1 cellular context compared by ENCODE assay signal in genomic region chr10:30349967-30350735, GRCh38.
A peak's percentile ranks its signal among the peaks of the same experiment; 100 is the strongest.
TF ChIP-seq lines count a peak whose summit lies in the region.

No MANE protein-coding gene starts in this region.

TF ChIP-seq in HepG2, 621 proteins besides CTCF, POLR2A, EP300 and RAD21:
- TF ChIP-seq ZNF460 (CRISPR knock-in tag; IDR thresholded peaks at IDR 0.05; ENCODE audit: borderline replicate concordance) (peak; percentile 44; the same call in 1 of the 2 replicates), ZNF350 (CRISPR knock-in tag; IDR thresholded peaks at IDR 0.05; ENCODE audit: borderline replicate concordance, low read depth) (no peak), ZNF580 (CRISPR knock-in tag; IDR thresholded peaks at IDR 0.05; ENCODE audit: borderline replicate concordance, low read depth) (no peak), ZNF546 (CRISPR knock-in tag; conservative IDR thresholded peaks at IDR 0.05) (no peak), UBTF (CRISPR knock-in tag; IDR thresholded peaks at IDR 0.05) (no peak), ZMYM3 (CRISPR knock-in tag; IDR thresholded peaks at IDR 0.05) (peak; percentile 70), KLF12 (CRISPR knock-in tag; IDR thresholded peaks at IDR 0.05; ENCODE audit: borderline replicate concordance) (no peak), ZNF629 (CRISPR knock-in tag; conservative IDR thresholded peaks at IDR 0.05) (peak; percentile 88), HMGXB4 (CRISPR knock-in tag; IDR thresholded peaks at IDR 0.05; ENCODE audit: borderline replicate concordance in 1 of 2, low read depth in 1 of 2) (0 out of 4 replicates have a peak, but pooled peaks of 1 of the 2 experiments have one; percentile 9), SRSF4 (IDR thresholded peaks at IDR 0.05; ENCODE audit: low read depth, low read length, poor library complexity, severe bottlenecking) (no peak), ZBTB14 (CRISPR knock-in tag; IDR thresholded peaks at IDR 0.05) (no peak), FLYWCH1 (CRISPR knock-in tag; IDR thresholded peaks at IDR 0.05) (no peak), CSRNP2 (CRISPR knock-in tag; conservative IDR thresholded peaks at IDR 0.05; ENCODE audit: low read depth) (no peak), ZMAT3 (CRISPR knock-in tag; conservative IDR thresholded peaks at IDR 0.05) (no peak), ZNF775 (CRISPR knock-in tag; IDR thresholded peaks at IDR 0.05; ENCODE audit: borderline replicate concordance) (no peak), ATF5 (CRISPR knock-in tag; IDR thresholded peaks at IDR 0.05; ENCODE audit: low read depth) (no peak), KAT2B (IDR thresholded peaks at IDR 0.05; ENCODE audit: borderline replicate concordance, low read depth, low read length) (no peak), CCDC6 (CRISPR knock-in tag; IDR thresholded peaks at IDR 0.05) (no peak), ZFY (CRISPR knock-in tag; IDR thresholded peaks at IDR 0.05) (no peak), SUZ12 (IDR thresholded peaks at IDR 0.05; ENCODE audit: low read depth, low read length) (no peak)
